3 cellular contexts compared by ENCODE assay signal in the genomic region with DNA sequence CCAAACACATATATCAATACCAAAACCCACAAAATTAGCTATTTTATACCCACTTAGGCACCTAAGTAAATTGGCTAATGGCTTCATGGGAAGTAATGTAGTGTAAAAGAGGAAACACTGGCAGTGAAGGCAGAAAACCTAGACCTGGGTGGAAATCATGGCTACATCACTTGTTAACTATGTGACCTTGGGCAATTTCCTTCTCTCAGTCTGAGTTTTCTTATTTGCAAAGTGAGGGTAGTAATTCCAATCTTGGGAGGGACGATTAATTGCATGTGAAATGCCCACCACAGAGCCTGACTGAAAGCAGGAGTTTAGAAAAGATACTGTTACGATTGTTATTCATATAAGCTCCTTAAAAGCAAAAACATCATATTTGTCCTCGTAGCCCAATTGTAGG.
TF ChIP-seq lines count a peak whose summit lies in the region.

No MANE protein-coding gene starts in this region.

TF ChIP-seq in A549, 52 proteins besides CTCF, POLR2A, EP300 and RAD21:
- no peak for TF ChIP-seq HMGXB4 (CRISPR knock-in tag; IDR thresholded peaks at IDR 0.05; ENCODE audit: borderline replicate concordance)
- TF ChIP-seq CBX2 (IDR thresholded peaks at IDR 0.05; ENCODE audit: borderline replicate concordance, low read depth) = no peak
- no peak for TF ChIP-seq RCOR1 (IDR thresholded peaks at IDR 0.05; ENCODE audit: low read depth, low read length)
- TF ChIP-seq RNF2 (IDR thresholded peaks at IDR 0.05; ENCODE audit: borderline replicate concordance, low read depth) = no peak
- TF ChIP-seq CEBPB (IDR thresholded peaks at IDR 0.05) = no peak
- no peak for TF ChIP-seq TP53 (CRISPR knock-in tag; IDR thresholded peaks at IDR 0.05)
- TF ChIP-seq ZC3H11A (IDR thresholded peaks at IDR 0.05) = no peak
- no peak for TF ChIP-seq FOSB (CRISPR knock-in tag; IDR thresholded peaks at IDR 0.05)
- no peak for TF ChIP-seq NFE2L2 (conservative IDR thresholded peaks at IDR 0.05; ENCODE audit: low read length)
- no peak for TF ChIP-seq EHF (CRISPR knock-in tag; IDR thresholded peaks at IDR 0.05)
- no peak for TF ChIP-seq PHF8 (IDR thresholded peaks at IDR 0.05; ENCODE audit: borderline replicate concordance, low read depth)
- TF ChIP-seq PBX3 (IDR thresholded peaks at IDR 0.05) = no peak
- TF ChIP-seq FOSL2 (IDR thresholded peaks at IDR 0.05) = no peak
- no peak for TF ChIP-seq FOSL2 (CRISPR knock-in tag; IDR thresholded peaks at IDR 0.05)
- no peak for TF ChIP-seq HOXA7 (CRISPR knock-in tag; IDR thresholded peaks at IDR 0.05)
- no peak for TF ChIP-seq MAX (IDR thresholded peaks at IDR 0.05)
- no peak for TF ChIP-seq FOXS1 (CRISPR knock-in tag; IDR thresholded peaks at IDR 0.05)

TF ChIP-seq in HEK293, 187 proteins besides CTCF, POLR2A, EP300 and RAD21 (continued from another document):
- TF ChIP-seq, protein P1, sequence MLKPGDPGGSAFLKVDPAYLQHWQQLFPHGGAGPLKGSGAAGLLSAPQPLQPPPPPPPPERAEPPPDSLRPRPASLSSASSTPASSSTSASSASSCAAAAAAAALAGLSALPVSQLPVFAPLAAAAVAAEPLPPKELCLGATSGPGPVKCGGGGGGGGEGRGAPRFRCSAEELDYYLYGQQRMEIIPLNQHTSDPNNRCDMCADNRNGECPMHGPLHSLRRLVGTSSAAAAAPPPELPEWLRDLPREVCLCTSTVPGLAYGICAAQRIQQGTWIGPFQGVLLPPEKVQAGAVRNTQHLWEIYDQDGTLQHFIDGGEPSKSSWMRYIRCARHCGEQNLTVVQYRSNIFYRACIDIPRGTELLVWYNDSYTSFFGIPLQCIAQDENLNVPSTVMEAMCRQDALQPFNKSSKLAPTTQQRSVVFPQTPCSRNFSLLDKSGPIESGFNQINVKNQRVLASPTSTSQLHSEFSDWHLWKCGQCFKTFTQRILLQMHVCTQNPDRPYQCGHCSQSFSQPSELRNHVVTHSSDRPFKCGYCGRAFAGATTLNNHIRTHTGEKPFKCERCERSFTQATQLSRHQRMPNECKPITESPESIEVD (tag by site-specific recombination; IDR thresholded peaks at IDR 0.05) = peak; percentile 93
- TF ChIP-seq GLI2 (tag by site-specific recombination; IDR thresholded peaks at IDR 0.05; ENCODE audit: borderline replicate concordance, low read depth) (no peak), GLIS1 (tag by site-specific recombination; IDR thresholded peaks at IDR 0.05) (0 out of 2 replicates have a peak, but pooled peaks have one; percentile 10), ZNF623 (tag by site-specific recombination; IDR thresholded peaks at IDR 0.05) (no peak), SCRT2 (tag by site-specific recombination; IDR thresholded peaks at IDR 0.05) (0 out of 2 replicates have a peak, but pooled peaks have one; percentile 11), KLF1 (tag by site-specific recombination; IDR thresholded peaks at IDR 0.05) (peak; percentile 40; the same call in 1 of the 2 replicates), SP7 (tag by site-specific recombination; IDR thresholded peaks at IDR 0.05) (0 out of 2 replicates have a peak, but pooled peaks have one; percentile 8)
- TF ChIP-seq, protein P2, sequence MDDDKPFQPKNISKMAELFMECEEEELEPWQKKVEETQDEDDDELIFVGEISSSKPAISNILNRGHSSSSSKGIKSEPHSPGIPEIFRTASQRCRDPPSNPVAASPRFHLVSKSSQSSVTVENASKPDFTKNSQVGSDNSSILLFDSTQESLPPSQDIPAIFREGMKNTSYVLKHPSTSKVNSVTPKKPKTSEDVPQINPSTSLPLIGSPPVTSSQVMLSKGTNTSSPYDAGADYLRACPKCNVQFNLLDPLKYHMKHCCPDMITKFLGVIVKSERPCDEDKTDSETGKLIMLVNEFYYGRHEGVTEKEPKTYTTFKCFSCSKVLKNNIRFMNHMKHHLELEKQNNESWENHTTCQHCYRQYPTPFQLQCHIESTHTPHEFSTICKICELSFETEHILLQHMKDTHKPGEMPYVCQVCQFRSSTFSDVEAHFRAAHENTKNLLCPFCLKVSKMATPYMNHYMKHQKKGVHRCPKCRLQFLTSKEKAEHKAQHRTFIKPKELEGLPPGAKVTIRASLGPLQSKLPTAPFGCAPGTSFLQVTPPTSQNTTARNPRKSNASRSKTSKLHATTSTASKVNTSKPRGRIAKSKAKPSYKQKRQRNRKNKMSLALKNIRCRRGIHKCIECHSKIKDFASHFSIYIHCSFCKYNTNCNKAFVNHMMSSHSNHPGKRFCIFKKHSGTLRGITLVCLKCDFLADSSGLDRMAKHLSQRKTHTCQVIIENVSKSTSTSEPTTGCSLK (tag by site-specific recombination; IDR thresholded peaks at IDR 0.05) = no peak
- TF ChIP-seq, protein P3, sequence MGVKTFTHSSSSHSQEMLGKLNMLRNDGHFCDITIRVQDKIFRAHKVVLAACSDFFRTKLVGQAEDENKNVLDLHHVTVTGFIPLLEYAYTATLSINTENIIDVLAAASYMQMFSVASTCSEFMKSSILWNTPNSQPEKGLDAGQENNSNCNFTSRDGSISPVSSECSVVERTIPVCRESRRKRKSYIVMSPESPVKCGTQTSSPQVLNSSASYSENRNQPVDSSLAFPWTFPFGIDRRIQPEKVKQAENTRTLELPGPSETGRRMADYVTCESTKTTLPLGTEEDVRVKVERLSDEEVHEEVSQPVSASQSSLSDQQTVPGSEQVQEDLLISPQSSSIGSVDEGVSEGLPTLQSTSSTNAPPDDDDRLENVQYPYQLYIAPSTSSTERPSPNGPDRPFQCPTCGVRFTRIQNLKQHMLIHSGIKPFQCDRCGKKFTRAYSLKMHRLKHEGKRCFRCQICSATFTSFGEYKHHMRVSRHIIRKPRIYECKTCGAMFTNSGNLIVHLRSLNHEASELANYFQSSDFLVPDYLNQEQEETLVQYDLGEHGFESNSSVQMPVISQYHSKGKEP (tag by site-specific recombination; IDR thresholded peaks at IDR 0.05) = 0 out of 2 replicates have a peak, but pooled peaks have one; percentile 7

TF ChIP-seq in WTC11, 78 proteins besides CTCF, POLR2A, EP300 and RAD21:
- TF ChIP-seq, protein P4, sequence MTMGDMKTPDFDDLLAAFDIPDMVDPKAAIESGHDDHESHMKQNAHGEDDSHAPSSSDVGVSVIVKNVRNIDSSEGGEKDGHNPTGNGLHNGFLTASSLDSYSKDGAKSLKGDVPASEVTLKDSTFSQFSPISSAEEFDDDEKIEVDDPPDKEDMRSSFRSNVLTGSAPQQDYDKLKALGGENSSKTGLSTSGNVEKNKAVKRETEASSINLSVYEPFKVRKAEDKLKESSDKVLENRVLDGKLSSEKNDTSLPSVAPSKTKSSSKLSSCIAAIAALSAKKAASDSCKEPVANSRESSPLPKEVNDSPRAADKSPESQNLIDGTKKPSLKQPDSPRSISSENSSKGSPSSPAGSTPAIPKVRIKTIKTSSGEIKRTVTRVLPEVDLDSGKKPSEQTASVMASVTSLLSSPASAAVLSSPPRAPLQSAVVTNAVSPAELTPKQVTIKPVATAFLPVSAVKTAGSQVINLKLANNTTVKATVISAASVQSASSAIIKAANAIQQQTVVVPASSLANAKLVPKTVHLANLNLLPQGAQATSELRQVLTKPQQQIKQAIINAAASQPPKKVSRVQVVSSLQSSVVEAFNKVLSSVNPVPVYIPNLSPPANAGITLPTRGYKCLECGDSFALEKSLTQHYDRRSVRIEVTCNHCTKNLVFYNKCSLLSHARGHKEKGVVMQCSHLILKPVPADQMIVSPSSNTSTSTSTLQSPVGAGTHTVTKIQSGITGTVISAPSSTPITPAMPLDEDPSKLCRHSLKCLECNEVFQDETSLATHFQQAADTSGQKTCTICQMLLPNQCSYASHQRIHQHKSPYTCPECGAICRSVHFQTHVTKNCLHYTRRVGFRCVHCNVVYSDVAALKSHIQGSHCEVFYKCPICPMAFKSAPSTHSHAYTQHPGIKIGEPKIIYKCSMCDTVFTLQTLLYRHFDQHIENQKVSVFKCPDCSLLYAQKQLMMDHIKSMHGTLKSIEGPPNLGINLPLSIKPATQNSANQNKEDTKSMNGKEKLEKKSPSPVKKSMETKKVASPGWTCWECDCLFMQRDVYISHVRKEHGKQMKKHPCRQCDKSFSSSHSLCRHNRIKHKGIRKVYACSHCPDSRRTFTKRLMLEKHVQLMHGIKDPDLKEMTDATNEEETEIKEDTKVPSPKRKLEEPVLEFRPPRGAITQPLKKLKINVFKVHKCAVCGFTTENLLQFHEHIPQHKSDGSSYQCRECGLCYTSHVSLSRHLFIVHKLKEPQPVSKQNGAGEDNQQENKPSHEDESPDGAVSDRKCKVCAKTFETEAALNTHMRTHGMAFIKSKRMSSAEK (CRISPR knock-in tag; IDR thresholded peaks at IDR 0.05; ENCODE audit: borderline replicate concordance) = no peak
- TF ChIP-seq, protein P5, sequence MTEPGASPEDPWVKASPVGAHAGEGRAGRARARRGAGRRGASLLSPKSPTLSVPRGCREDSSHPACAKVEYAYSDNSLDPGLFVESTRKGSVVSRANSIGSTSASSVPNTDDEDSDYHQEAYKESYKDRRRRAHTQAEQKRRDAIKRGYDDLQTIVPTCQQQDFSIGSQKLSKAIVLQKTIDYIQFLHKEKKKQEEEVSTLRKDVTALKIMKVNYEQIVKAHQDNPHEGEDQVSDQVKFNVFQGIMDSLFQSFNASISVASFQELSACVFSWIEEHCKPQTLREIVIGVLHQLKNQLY (CRISPR knock-in tag; IDR thresholded peaks at IDR 0.05) = no peak
- TF ChIP-seq ZMAT4 (CRISPR knock-in tag; IDR thresholded peaks at IDR 0.05) = no peak
- no peak for TF ChIP-seq ATF1 (CRISPR knock-in tag; IDR thresholded peaks at IDR 0.05)
- TF ChIP-seq E2F1 (CRISPR knock-in tag; IDR thresholded peaks at IDR 0.05) = no peak
- peak; percentile 24; the same call in 1 of the 2 replicates for TF ChIP-seq TEAD1 (CRISPR knock-in tag; IDR thresholded peaks at IDR 0.05)
